In the genomic region with DNA sequence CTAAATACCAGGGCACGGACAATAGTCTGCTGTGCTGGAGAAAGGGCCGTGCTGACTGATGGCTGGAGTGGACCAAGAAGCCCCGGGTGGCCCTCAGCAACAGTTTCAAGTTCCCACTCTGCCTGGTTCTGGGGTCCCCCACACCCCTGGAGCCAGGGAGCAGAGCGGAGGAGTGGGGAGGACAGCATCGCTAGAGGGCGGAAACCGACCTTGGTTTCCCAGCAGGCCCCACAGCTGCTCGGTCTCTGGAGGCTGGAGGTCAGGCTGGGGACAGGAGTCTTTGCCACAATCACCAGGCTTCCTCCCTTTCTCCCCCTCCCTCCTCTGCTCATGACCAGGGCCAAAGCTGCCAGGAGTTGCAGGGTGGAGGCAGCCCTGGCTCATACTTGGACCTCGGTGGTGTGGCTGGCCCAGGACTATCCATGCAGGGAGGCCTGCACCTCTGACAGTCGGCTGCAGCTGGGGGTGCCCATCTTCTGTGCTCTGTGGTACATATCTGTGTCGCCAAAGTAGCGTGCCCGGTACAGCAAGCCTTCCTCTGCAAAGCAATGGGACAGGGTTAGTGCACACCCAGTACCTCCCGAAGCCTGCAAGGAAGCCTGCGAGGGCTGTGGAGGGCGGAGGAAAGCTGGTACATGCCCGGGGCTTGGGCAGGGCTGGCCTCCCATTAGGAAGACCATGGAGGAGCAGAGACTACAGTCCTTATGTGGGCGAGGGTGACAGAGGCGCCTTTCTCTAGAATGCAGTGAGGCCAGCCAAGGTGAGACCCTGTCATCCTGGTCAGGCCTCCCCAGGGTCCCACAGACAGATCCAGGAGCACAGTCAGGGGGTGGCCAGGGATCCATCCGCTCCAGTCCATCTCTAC, we compare ENCODE assay signal across 8 cellular contexts. TPM values are rescaled to one million over a fixed set of nuclear protein-coding genes. Genes with fewer than 3 reads are reported as not detected.
DNase-seq lines count a peak whose midpoint lies in the region; ATAC-seq and TF ChIP-seq lines count a peak whose summit lies in the region.

No MANE protein-coding gene starts in this region.

- H3K4me3 ChIP-seq in gastroesophageal sphincter (no peak overlapping the region), gastrocnemius medialis (peak overlapping the region in 3 of 4 donors; percentile 11 to 20 (median 19))

- no peak for TF ChIP-seq EP300 in gastroesophageal sphincter (IDR thresholded peaks at IDR 0.05)

- no peak for TF ChIP-seq CTCF in gastroesophageal sphincter (IDR thresholded peaks at IDR 0.05)
- peak in 1 of 5 experiments; percentile 37 for TF ChIP-seq CTCF in gastrocnemius medialis (IDR thresholded peaks at IDR 0.05 in 4 of 5, conservative IDR thresholded peaks at IDR 0.05 in 1 of 5)

- in situ Hi-C loops in gastrocnemius medialis (cut with MboI; ENCODE audit: low sequenced_read_pairs in 4 of 4), result loop anchor here (5.0 to 25.0 kb wide), 7 partner anchors 121 to 381 kb away; partner anchors contain the start of genes CHST3 (in 3 of the 4), ANAPC16 (in 2 of the 4) and ASCC1 (in 2 of the 4)

- H3K27ac Mint-ChIP-seq in activated CD4-positive, alpha-beta memory T cell treated with anti-CD3 and anti-CD28 coated beads, Interleukin-2, amount 10 ng/mL, durations not matched to agents 7 days and 5 days, result peak overlapping the region; percentile 88

- H3K9me3 Mint-ChIP-seq in activated CD4-positive, alpha-beta memory T cell treated with anti-CD3 and anti-CD28 coated beads, Interleukin-2, amount 10 ng/mL, durations not matched to agents 7 days and 5 days, result no peaks in the 10 kb centered on the region

- TF ChIP-seq POLR2A in gastroesophageal sphincter (IDR thresholded peaks at IDR 0.05), result no peak
- no peak for TF ChIP-seq POLR2A in gastrocnemius medialis (IDR thresholded peaks at IDR 0.05)

- peaks cover 0 to 77% (median 56%) of the 10 kb centered on the region in 3 donors for H3K4me1 ChIP-seq in gastroesophageal sphincter
- H3K4me1 ChIP-seq in gastrocnemius medialis, result peaks cover 49 to 61% of the 10 kb centered on the region in 2 donors

- peak overlapping the region; percentile 26 to 91 (median 86) for H3K27ac ChIP-seq in gastroesophageal sphincter
- H3K27ac ChIP-seq in gastrocnemius medialis, result peak overlapping the region; percentile 85 to 95 (median 90)

- DNase-seq in AML-193 (lab: John Stamatoyannopoulos, UW), result peak; percentile 85 to 87
- DNase-seq in activated CD4-positive, alpha-beta memory T cell treated with anti-CD3 and anti-CD28 coated beads, Interleukin-2, amount 10 ng/mL, durations not matched to agents 7 days and 5 days, result peak; percentile 82
- peak; percentile 81 to 93 for DNase-seq in gastrocnemius medialis
- no peak for DNase-seq in NCI-H2196 (lab: John Stamatoyannopoulos, UW; ENCODE audit: unreplicated experiment)
- DNase-seq in NCI-H2029 (lab: John Stamatoyannopoulos, UW), result no peak

- WGBS in gastroesophageal sphincter (ENCODE audit: low coverage in 1 of 2), 2 donors, result no CpG with 5 or more reads among the region's 20 CpGs

- H3K36me3 Mint-ChIP-seq in activated CD4-positive, alpha-beta memory T cell treated with anti-CD3 and anti-CD28 coated beads, Interleukin-2, amount 10 ng/mL, durations not matched to agents 7 days and 5 days (ENCODE audit: low read depth), result peaks cover 44% of the 10 kb centered on the region

- ATAC-seq in GM19328 (IDR thresholded peaks at IDR 0.05; ENCODE audit: unreplicated experiment), result peak; percentile 10
- peak; percentile 26 for ATAC-seq in HG03439 (IDR thresholded peaks at IDR 0.05; ENCODE audit: unreplicated experiment)
- peak; percentile 54 for ATAC-seq in gastroesophageal sphincter
- peak; percentile 55 to 70 for ATAC-seq in gastrocnemius medialis

- H3K27me3 ChIP-seq in gastroesophageal sphincter, result no peaks in the 10 kb centered on the region
- H3K27me3 ChIP-seq in gastrocnemius medialis, result no peaks in the 10 kb centered on the region

- POLR2A ChIA-PET in activated CD4-positive, alpha-beta memory T cell treated with anti-CD3 and anti-CD28 coated beads, Interleukin-2, amount 10 ng/mL, durations not matched to agents 7 days and 5 days (lab: Charles Lee), result interaction anchor here (0.6 to 12.9 kb wide), 27 partner anchors 9 to 288 kb away, joined by 3 to 225 read pairs (median 4); partner anchors contain the start of genes ANAPC16, ASCC1, DDIT4 and SPOCK2

- peak overlapping the region; percentile 53 for H3K4me3 Mint-ChIP-seq in activated CD4-positive, alpha-beta memory T cell treated with anti-CD3 and anti-CD28 coated beads, Interleukin-2, amount 10 ng/mL, durations not matched to agents 7 days and 5 days

- peaks cover 0 to 63% of the 10 kb centered on the region in 2 donors for H3K36me3 ChIP-seq in gastroesophageal sphincter
- peaks cover 0 to 42% of the 10 kb centered on the region in 2 donors for H3K36me3 ChIP-seq in gastrocnemius medialis

- H3K9me3 ChIP-seq in gastroesophageal sphincter (no peaks in the 10 kb centered on the region), gastrocnemius medialis (no peaks in the 10 kb centered on the region)

- H3K4me1 Mint-ChIP-seq in activated CD4-positive, alpha-beta memory T cell treated with anti-CD3 and anti-CD28 coated beads, Interleukin-2, amount 10 ng/mL, durations not matched to agents 7 days and 5 days, result peaks cover 75% of the 10 kb centered on the region

- no peaks in the 10 kb centered on the region for H3K27me3 Mint-ChIP-seq in activated CD4-positive, alpha-beta memory T cell treated with anti-CD3 and anti-CD28 coated beads, Interleukin-2, amount 10 ng/mL, durations not matched to agents 7 days and 5 days

- intact Hi-C loops in gastrocnemius medialis (cut with DNase I; ENCODE audit: low total_unique reads), result loop anchor here (1.0 to 10.0 kb wide), 6 partner anchors 62 to 441 kb away; partner anchors contain the start of gene DDIT4

- CTCF ChIA-PET in activated CD4-positive, alpha-beta memory T cell treated with anti-CD3 and anti-CD28 coated beads, Interleukin-2, amount 10 ng/mL, durations not matched to agents 7 days and 5 days (lab: Charles Lee), result interaction anchor here (0.9 to 5.1 kb wide), 24 partner anchors 9 to 287 kb away, joined by 3 to 89 read pairs (median 8); partner anchors contain the start of genes ANAPC16, ASCC1, DDIT4 and SPOCK2

RNA-seq across cellular contexts. Expression of gene DNAJB12, which starts 19.1 kb away (rescaled TPM):
- total RNA-seq in activated CD4-positive, alpha-beta memory T cell treated with anti-CD3 and anti-CD28 coated beads, Interleukin-2, amount 10 ng/mL, durations not matched to agents 7 days and 5 days, result 10 to 100 TPM; 23.8 to 26.7 TPM
- total RNA-seq in gastroesophageal sphincter (10 to 100 TPM; 28.6 to 43.0 (median 33.4) TPM), gastrocnemius medialis (10 to 100 TPM; 35.8 to 49.7 (median 39.0) TPM)

Comparison
In these comparisons a context has a peak if more than half of its experiments do, and no peak if none do; other contexts are left out.
1. DNase-seq: peak in AML-193 (2 of 2), activated CD4-positive, alpha-beta memory T cell treated with anti-CD3 and anti-CD28 coated beads, Interleukin-2, amount 10 ng/mL, durations not matched to agents 7 days and 5 days (single experiment) and gastrocnemius medialis (2 of 2); none in NCI-H2196 (single experiment) and NCI-H2029 (single experiment).
2. ATAC-seq: peak in every context shown above with its lines; median percentile 62 in gastrocnemius medialis; 54 in gastroesophageal sphincter; 26 in HG03439; 10 in GM19328.
3. H3K4me3 ChIP-seq: peak in gastrocnemius medialis (3 of 4); none in gastroesophageal sphincter (0 of 2).